In genomic region chr2:30684996-30685395, GRCh38 we compare ENCODE assay signal across 1 cellular context.
TF ChIP-seq lines count a peak whose summit lies in the region.

No MANE protein-coding gene starts in this region.

TF ChIP-seq in IMR-90, 13 proteins besides CTCF, POLR2A, EP300 and RAD21 (continued from another document):
- no peak for TF ChIP-seq RCOR1 (IDR thresholded peaks at IDR 0.05; ENCODE audit: insufficient replicate concordance, low read length)
- no peak for TF ChIP-seq MAZ (IDR thresholded peaks at IDR 0.05; ENCODE audit: borderline replicate concordance, low read depth, low read length)
- no peak for TF ChIP-seq FOS (IDR thresholded peaks at IDR 0.05; ENCODE audit: low read depth, low read length)
- TF ChIP-seq MAFK (IDR thresholded peaks at IDR 0.05; ENCODE audit: low read depth, low read length), result no peak
- no peak for TF ChIP-seq CEBPB (IDR thresholded peaks at IDR 0.05; ENCODE audit: low read depth, low read length)
- TF ChIP-seq RFX5 (IDR thresholded peaks at IDR 0.05; ENCODE audit: low read depth, low read length), result no peak
- no peak for TF ChIP-seq CHD1 (IDR thresholded peaks at IDR 0.05; ENCODE audit: low read depth, low read length)
- TF ChIP-seq MXI1 (IDR thresholded peaks at IDR 0.05; ENCODE audit: borderline replicate concordance, low read depth, low read length), result no peak
